ENCODE assay signal across 7 cellular contexts in genomic region chr20:49711331-49711987, GRCh38. TPM values are rescaled to one million over a fixed set of nuclear protein-coding genes. Genes with fewer than 3 reads are reported as not detected.
DNase-seq lines count a peak whose midpoint lies in the region; ATAC-seq and TF ChIP-seq lines count a peak whose summit lies in the region.

No MANE protein-coding gene starts in this region.

- CTCF ChIA-PET in activated B cell treated with CpG ODN at 0.5 μM for 24 hours (lab: Charles Lee): interaction anchor here (1.2 to 1.5 kb wide), 3 partner anchors 102 to 134 kb away, joined by 3 to 5 read pairs (median 4); no protein-coding TSS in a partner anchor

- H3K36me3 ChIP-seq in HAP-1 (replicated peaks): no peaks in the 10 kb centered on the region

- TF ChIP-seq CTCF in activated B cell treated with CpG ODN at 0.5 μM for 24 hours (IDR thresholded peaks at IDR 0.05) (no peak), glutamatergic neuron (IDR thresholded peaks at IDR 0.05; ENCODE audit: partially characterized antibody, unreplicated experiment) (no peak)

- H3K9me3 Mint-ChIP-seq in activated B cell treated with CpG ODN at 0.5 μM for 24 hours (no peaks in the 10 kb centered on the region), glutamatergic neuron (ENCODE audit: unreplicated experiment) (peaks cover 7% of the 10 kb centered on the region)
- H3K9me3 Mint-ChIP-seq in stimulated activated memory B cell treated with anti-CD40 and anti-IgM and Interleukin-4, amounts not matched to agents 10 μg/mL and 1 μg/mL and 100 μg/mL, for 72 hours: no peaks in the 10 kb centered on the region

- DNase-seq in HAP-1 (ENCODE audit: low spot score in 2 of 2): peak in 1 of 2 experiments; percentile 92
- no peak for DNase-seq in activated B cell treated with CpG ODN at 0.5 μM for 24 hours
- DNase-seq in glutamatergic neuron: no peak
- DNase-seq in stimulated activated CD4-positive, alpha-beta T cell treated with anti-CD3 and anti-CD28 coated beads, Interleukin-15, amount 100 ng/mL, for 24 hours: no peak

- peaks cover 62% of the 10 kb centered on the region for H3K4me1 Mint-ChIP-seq in activated B cell treated with CpG ODN at 0.5 μM for 24 hours
- H3K4me1 Mint-ChIP-seq in glutamatergic neuron (ENCODE audit: low read depth, unreplicated experiment): peaks cover 21% of the 10 kb centered on the region
- H3K4me1 Mint-ChIP-seq in stimulated activated memory B cell treated with anti-CD40 and anti-IgM and Interleukin-4, amounts not matched to agents 10 μg/mL and 1 μg/mL and 100 μg/mL, for 72 hours: peaks cover 61% of the 10 kb centered on the region

- ATAC-seq in activated B cell treated with CpG ODN at 0.5 μM for 24 hours (ENCODE audit: low read depth): no peak
- ATAC-seq in stimulated activated memory B cell treated with anti-CD40 and anti-IgM and Interleukin-4, amounts not matched to agents 10 μg/mL and 1 μg/mL and 100 μg/mL, for 72 hours: no peak
- no peak for ATAC-seq in GM21737 (IDR thresholded peaks at IDR 0.05; ENCODE audit: unreplicated experiment)
- no peak for ATAC-seq in GM21529 (IDR thresholded peaks at IDR 0.05; ENCODE audit: unreplicated experiment)

- H3K4me3 ChIP-seq in HAP-1: peak overlapping the region; percentile 90

- H3K4me3 Mint-ChIP-seq in activated B cell treated with CpG ODN at 0.5 μM for 24 hours: peak overlapping the region; percentile 96
- peak overlapping the region; percentile 93 for H3K4me3 Mint-ChIP-seq in glutamatergic neuron (ENCODE audit: unreplicated experiment)
- peak overlapping the region; percentile 87 for H3K4me3 Mint-ChIP-seq in stimulated activated memory B cell treated with anti-CD40 and anti-IgM and Interleukin-4, amounts not matched to agents 10 μg/mL and 1 μg/mL and 100 μg/mL, for 72 hours

- in situ Hi-C loops in HAP-1 (cut with MboI; ENCODE audit: low sequenced_read_pairs): no loop called here

- no peaks in the 10 kb centered on the region for H3K9me3 ChIP-seq in HAP-1

- H3K27ac Mint-ChIP-seq in activated B cell treated with CpG ODN at 0.5 μM for 24 hours: peak overlapping the region; percentile 15
- no peak overlapping the region for H3K27ac Mint-ChIP-seq in glutamatergic neuron (ENCODE audit: unreplicated experiment)
- peak overlapping the region; percentile 88 for H3K27ac Mint-ChIP-seq in stimulated activated memory B cell treated with anti-CD40 and anti-IgM and Interleukin-4, amounts not matched to agents 10 μg/mL and 1 μg/mL and 100 μg/mL, for 72 hours

- POLR2A ChIA-PET in activated B cell treated with CpG ODN at 0.5 μM for 24 hours (lab: Charles Lee): interaction anchor here (0.7 to 7.1 kb wide), 8 partner anchors 12 to 102 kb away, joined by 3 to 55 read pairs (median 3); partner anchors contain the start of gene SLC9A8

- intact Hi-C loops in activated B cell treated with CpG ODN at 0.5 μM for 24 hours (cut with micrococcal nuclease): loop anchor here (5.0 kb wide), 3 partner anchors 34 to 206 kb away; partner anchors contain the start of gene SPATA2

- peaks cover 29% of the 10 kb centered on the region for H3K4me1 ChIP-seq in HAP-1

- no peaks in the 10 kb centered on the region for H3K27me3 Mint-ChIP-seq in activated B cell treated with CpG ODN at 0.5 μM for 24 hours
- H3K27me3 Mint-ChIP-seq in glutamatergic neuron (ENCODE audit: unreplicated experiment): peaks cover 5% of the 10 kb centered on the region
- H3K27me3 Mint-ChIP-seq in stimulated activated memory B cell treated with anti-CD40 and anti-IgM and Interleukin-4, amounts not matched to agents 10 μg/mL and 1 μg/mL and 100 μg/mL, for 72 hours: no peaks in the 10 kb centered on the region

- no peaks in the 10 kb centered on the region for H3K27me3 ChIP-seq in HAP-1 (ENCODE audit: low read depth)

- H3K36me3 Mint-ChIP-seq in activated B cell treated with CpG ODN at 0.5 μM for 24 hours (ENCODE audit: low read depth) (peaks cover 47% of the 10 kb centered on the region), glutamatergic neuron (ENCODE audit: unreplicated experiment) (no peaks in the 10 kb centered on the region)
- H3K36me3 Mint-ChIP-seq in stimulated activated memory B cell treated with anti-CD40 and anti-IgM and Interleukin-4, amounts not matched to agents 10 μg/mL and 1 μg/mL and 100 μg/mL, for 72 hours: peaks cover 7% of the 10 kb centered on the region

RNA-seq across cellular contexts. Expression of gene B4GALT5, which starts 2.2 kb away (rescaled TPM):
- total RNA-seq in activated B cell treated with CpG ODN at 0.5 μM for 24 hours (70.6 and 72.9 TPM in 2 replicates), glutamatergic neuron (ENCODE audit: unreplicated experiment) (61.3 TPM)
